Comparison of ENCODE assay signal across 8 cellular contexts in genomic region chr1:178093150-178093957, GRCh38. TPM values are rescaled to one million over a fixed set of nuclear protein-coding genes. Genes with fewer than 3 reads are reported as not detected.
DNase-seq lines count a peak whose midpoint lies in the region; ATAC-seq and TF ChIP-seq lines count a peak whose summit lies in the region.

No MANE protein-coding gene starts in this region.

- peaks cover 7 to 16% (median 9%) of the 10 kb centered on the region in 3 donors for H3K4me1 Mint-ChIP-seq in CD8-positive, alpha-beta memory T cell
- H3K4me1 Mint-ChIP-seq in naive B cell, result peaks cover 13 to 24% (median 17%) of the 10 kb centered on the region in 3 donors

- H3K4me3 Mint-ChIP-seq in CD8-positive, alpha-beta memory T cell, result peak overlapping the region in 5 of 7 donors; percentile 29 to 61 (median 53)
- H3K4me3 Mint-ChIP-seq in naive B cell, result peak overlapping the region; percentile 67 to 92 (median 86)

- ATAC-seq in GM19452 (IDR thresholded peaks at IDR 0.05; ENCODE audit: unreplicated experiment), result peak; percentile 77
- peak; percentile 73 for ATAC-seq in HG03469 (IDR thresholded peaks at IDR 0.05; ENCODE audit: unreplicated experiment)
- ATAC-seq in naive B cell (ENCODE audit: low read depth in 2 of 2), result peak; percentile 66 to 77

- no peaks in the 10 kb centered on the region for H3K36me3 Mint-ChIP-seq in CD8-positive, alpha-beta memory T cell
- peaks cover 0 to 6% of the 10 kb centered on the region in 2 donors for H3K36me3 Mint-ChIP-seq in naive B cell

- no peak overlapping the region for H3K4me3 ChIP-seq in CD8-positive, alpha-beta memory T cell (ENCODE audit: low read length)
- H3K4me3 ChIP-seq in fibroblast of villous mesenchyme (ENCODE audit: low read depth, low read length), result peak overlapping the region; percentile 86

- no peaks in the 10 kb centered on the region for H3K36me3 ChIP-seq in CD8-positive, alpha-beta memory T cell (ENCODE audit: insufficient read depth, low read length)

- no peak overlapping the region for H3K27ac ChIP-seq in CD8-positive, alpha-beta memory T cell (ENCODE audit: low read depth, low read length)

- peak overlapping the region in 1 of 8 donors; percentile 50 for H3K27ac Mint-ChIP-seq in CD8-positive, alpha-beta memory T cell
- H3K27ac Mint-ChIP-seq in naive B cell, result peak overlapping the region in 1 of 6 donors; percentile 36

- CTCF ChIA-PET in CD8-positive, alpha-beta memory T cell (lab: Charles Lee), result no interaction called here

- DNase-seq in CD8-positive, alpha-beta memory T cell, result no peak
- DNase-seq in NCI-H748 (lab: John Stamatoyannopoulos, UW; ENCODE audit: unreplicated experiment), result peak; percentile 94
- DNase-seq in activated T-helper 1 cell treated with Interleukin-2 at 50 U/mL for 16 hours (ENCODE audit: low read depth), result peak; percentile 2
- peak; percentile 97 for DNase-seq in fibroblast of villous mesenchyme (ENCODE audit: low read depth)
- DNase-seq in naive B cell, result peak; percentile 33
- DNase-seq in stromal cell of bone marrow (ENCODE audit: low read depth), result peak; percentile 94

- H3K4me1 ChIP-seq in CD8-positive, alpha-beta memory T cell (ENCODE audit: insufficient read depth, low read length), result peaks cover 3% of the 10 kb centered on the region

- H3K27me3 ChIP-seq in CD8-positive, alpha-beta memory T cell (ENCODE audit: insufficient read depth, low read length, poor library complexity, severe bottlenecking), result no peaks in the 10 kb centered on the region

- peaks cover 25 to 64% of the 10 kb centered on the region in 2 donors for H3K27me3 Mint-ChIP-seq in CD8-positive, alpha-beta memory T cell
- peaks cover 71 to 74% (median 74%) of the 10 kb centered on the region in 3 donors for H3K27me3 Mint-ChIP-seq in naive B cell

- TF ChIP-seq CTCF in fibroblast of villous mesenchyme (IDR thresholded peaks at IDR 0.05; ENCODE audit: insufficient read depth, low read depth, low read length), result peak; percentile 15

- POLR2A ChIA-PET in CD8-positive, alpha-beta memory T cell (lab: Charles Lee), result no interaction called here

- no peaks in the 10 kb centered on the region for H3K9me3 ChIP-seq in CD8-positive, alpha-beta memory T cell (ENCODE audit: low read length)

- H3K9me3 Mint-ChIP-seq in CD8-positive, alpha-beta memory T cell, result peaks cover under 1 to 34% (median 16%) of the 10 kb centered on the region in 5 donors
- H3K9me3 Mint-ChIP-seq in naive B cell, result peaks cover 2 to 11% (median 5%) of the 10 kb centered on the region in 7 donors

RNA-seq across cellular contexts. Expression of gene RASAL2, which starts 0.6 kb away (rescaled TPM):
- total RNA-seq in CD8-positive, alpha-beta memory T cell, result under 1 TPM; 0.04 to 0.07 TPM
- polyA plus RNA-seq in CD8-positive, alpha-beta memory T cell, result not detected
- total RNA-seq in fibroblast of villous mesenchyme, result 30.9 and 40.6 TPM in 2 replicates
- 1 to 10 TPM in 1 of 6 donors, under 1 TPM in 5; 0.11 to 2.1 (median 0.55) TPM for polyA plus RNA-seq in naive B cell (ENCODE audit: low read depth in 6 of 6)

Comparison
In these comparisons a context has a peak if more than half of its experiments do, and no peak if none do; other contexts are left out.
1. DNase-seq: peak in NCI-H748 (single experiment), activated T-helper 1 cell treated with Interleukin-2 at 50 U/mL for 16 hours (single experiment), fibroblast of villous mesenchyme (single experiment), naive B cell (single experiment) and stromal cell of bone marrow (single experiment); none in CD8-positive, alpha-beta memory T cell (0 of 5).
2. RNA of gene RASAL2, which starts 0.6 kb away (total RNA-seq): 30.9 to 40.6 TPM in fibroblast of villous mesenchyme; 0.04 to 0.07 TPM in CD8-positive, alpha-beta memory T cell; every median in the first group is over 10 times any median in the second.
3. Peak in every context shown above with its lines, with median percentiles within 50 percentile points of each other: ATAC-seq.